30 cellular contexts compared by ENCODE assay signal in genomic region chr3:24679429-24679828, GRCh38.
"Had no signal": no experiment of that assay in that cellular context is flagged by ENCODE, and none has a peak within 500 bp of the region (broad histone marks: within the 10 kb centered on the region; RNA-seq: fewer than 3 reads in every experiment).

No MANE protein-coding gene starts in this region.

- H3K4me1 Mint-ChIP-seq: central memory CD8-positive, alpha-beta T cell had no signal

- FAIRE-seq: bronchial epithelial cell, frontal cortex, TTC549 had no signal

- DNase-seq: activated CD4-positive, alpha-beta memory T cell treated with anti-CD3 and anti-CD28 coated beads, Interleukin-2, amount 10 ng/mL, durations not matched to agents 7 days and 5 days; activated CD4-positive, alpha-beta T cell treated with anti-CD3 and anti-CD28 coated beads for 1 hour; activated CD4-positive, alpha-beta T cell treated with anti-CD3 and anti-CD28 coated beads for 4 hours; activated CD4-positive, alpha-beta T cell treated with anti-CD3 and anti-CD28 coated beads, Interleukin-2, amount 10 ng/mL, durations not matched to agents 7 days and 5 days; activated CD4-positive, alpha-beta T cell treated with anti-CD3 and anti-CD28 coated beads, Interleukin-2, amount 50 U/mL, for 4 hours; activated CD8-positive, alpha-beta memory T cell treated with anti-CD3 and anti-CD28 coated beads, Interleukin-2, amount 50 U/mL, for 48 hours; activated gamma-delta T cell; activated naive CD4-positive, alpha-beta T cell; activated naive CD4-positive, alpha-beta T cell treated with anti-CD3 and anti-CD28 coated beads, Interleukin-2, amount 10 ng/mL, durations not matched to agents 7 days and 5 days; activated naive CD8-positive, alpha-beta T cell treated with anti-CD3 and anti-CD28 coated beads, Interleukin-2, amount 10 ng/mL, durations not matched to agents 7 days and 5 days; activated T-cell treated with anti-CD3 and anti-CD28 coated beads for 4 hours; activated T-cell treated with anti-CD3 and anti-CD28 coated beads, Interleukin-2, amount 50 U/mL, for 4 hours; brain microvascular endothelial cell; dorsolateral prefrontal cortex; effector memory CD4-positive, alpha-beta T cell; endodermal cell; foreskin fibroblast; glutamatergic neuron; heart left ventricle had no signal

- H3K9me3 Mint-ChIP-seq: activated CD4-positive, alpha-beta memory T cell treated with anti-CD3 and anti-CD28 coated beads, Interleukin-2, amount 10 ng/mL, durations not matched to agents 7 days and 5 days; activated CD4-positive, alpha-beta T cell treated with anti-CD3 and anti-CD28 coated beads, Interleukin-2, amount 10 ng/mL, durations not matched to agents 7 days and 5 days; activated naive CD4-positive, alpha-beta T cell treated with anti-CD3 and anti-CD28 coated beads, Interleukin-2, amount 10 ng/mL, durations not matched to agents 7 days and 5 days; activated T-cell treated with anti-CD3 and anti-CD28 coated beads, Interleukin-2, amount 50 U/mL, for 4 hours; activated T-helper 1 cell treated with anti-CD3 and anti-CD28 coated beads, Interleukin-12 subunit alpha, Interleukin-12 subunit beta, Interleukin-2, Interleukin-4 antibody, amounts not matched to agents 30 ng/mL and 10 ng/mL and 1 ng/mL, durations not matched to agents 14 hours and 24 hours and 36 hours; dendritic cell treated with granulocyte-macrophage colony-stimulating factor and Interleukin-4, amounts not matched to agents 40 ng/mL and 50 ng/mL, for 4 days; endodermal cell had no signal

- H3K36me3 ChIP-seq: ascending aorta, brain microvascular endothelial cell, heart left ventricle had no signal

- H3K36me3 Mint-ChIP-seq: activated naive CD4-positive, alpha-beta T cell treated with anti-CD3 and anti-CD28 coated beads, Interleukin-2, amount 10 ng/mL, durations not matched to agents 7 days and 5 days; activated naive CD8-positive, alpha-beta T cell treated with anti-CD3 and anti-CD28 coated beads, Interleukin-2, amount 10 ng/mL, durations not matched to agents 7 days and 5 days; WTC11 had no signal

- H3K4me3 ChIP-seq: ascending aorta, coronary artery, dorsolateral prefrontal cortex, heart left ventricle had no signal

- ATAC-seq: activated T-cell treated with anti-CD3 and anti-CD28 coated beads, Interleukin-2, amount 50 U/mL, for 4 hours; esophagus mucosa; heart left ventricle had no signal

- H3K27ac ChIP-seq: brain microvascular endothelial cell, coronary artery, heart left ventricle, VCaP had no signal

- H3K27me3 ChIP-seq: ascending aorta, brain microvascular endothelial cell, dorsolateral prefrontal cortex, heart left ventricle had no signal

- H3K9me3 ChIP-seq: ascending aorta, heart left ventricle had no signal

- H3K4me3 Mint-ChIP-seq: activated CD4-positive, alpha-beta memory T cell treated with anti-CD3 and anti-CD28 coated beads, Interleukin-2, amount 10 ng/mL, durations not matched to agents 7 days and 5 days; activated CD4-positive, alpha-beta T cell treated with anti-CD3 and anti-CD28 coated beads, Interleukin-2, amount 10 ng/mL, durations not matched to agents 7 days and 5 days; activated naive CD4-positive, alpha-beta T cell treated with anti-CD3 and anti-CD28 coated beads, Interleukin-2, amount 10 ng/mL, durations not matched to agents 7 days and 5 days; activated T-cell treated with anti-CD3 and anti-CD28 coated beads, Interleukin-2, amount 50 U/mL, for 4 hours; activated T-helper 1 cell treated with anti-CD3 and anti-CD28 coated beads, Interleukin-12 subunit alpha, Interleukin-12 subunit beta, Interleukin-2, Interleukin-4 antibody, amounts not matched to agents 30 ng/mL and 10 ng/mL and 1 ng/mL, durations not matched to agents 14 hours and 24 hours and 36 hours; central memory CD8-positive, alpha-beta T cell; dendritic cell treated with granulocyte-macrophage colony-stimulating factor and Interleukin-4, amounts not matched to agents 40 ng/mL and 50 ng/mL, for 4 days; endodermal cell; WTC11 had no signal

- H3K27ac Mint-ChIP-seq: activated CD4-positive, alpha-beta memory T cell treated with anti-CD3 and anti-CD28 coated beads, Interleukin-2, amount 10 ng/mL, durations not matched to agents 7 days and 5 days; activated CD4-positive, alpha-beta T cell treated with anti-CD3 and anti-CD28 coated beads, Interleukin-2, amount 10 ng/mL, durations not matched to agents 7 days and 5 days; activated naive CD4-positive, alpha-beta T cell treated with anti-CD3 and anti-CD28 coated beads, Interleukin-2, amount 10 ng/mL, durations not matched to agents 7 days and 5 days; activated naive CD8-positive, alpha-beta T cell treated with anti-CD3 and anti-CD28 coated beads, Interleukin-2, amount 10 ng/mL, durations not matched to agents 7 days and 5 days; dendritic cell treated with granulocyte-macrophage colony-stimulating factor and Interleukin-4, amounts not matched to agents 40 ng/mL and 50 ng/mL, for 4 days; endodermal cell; WTC11 had no signal
